Comparison of ENCODE assay signal across 1 cellular context in the genomic region with DNA sequence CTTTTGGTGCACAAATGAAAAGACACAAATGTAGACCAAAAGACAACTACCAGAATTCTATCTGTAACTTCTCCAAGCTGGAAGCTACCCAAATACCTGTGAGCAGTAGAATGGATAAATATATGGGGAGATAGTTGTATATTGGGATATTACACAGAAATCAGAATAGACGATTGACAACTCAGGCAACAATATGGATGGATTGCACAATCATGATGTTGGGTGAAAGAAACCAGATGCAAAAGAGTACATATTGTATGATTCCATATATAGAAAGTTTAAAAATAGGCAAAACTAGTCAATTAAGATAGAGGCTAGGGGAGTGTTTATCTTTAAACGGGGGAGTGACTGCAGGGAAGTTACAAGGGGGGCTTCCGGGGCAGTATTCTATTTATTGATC.
TF ChIP-seq lines count a peak whose summit lies in the region.

No MANE protein-coding gene starts in this region.

TF ChIP-seq in HepG2, 621 proteins besides CTCF, POLR2A, EP300 and RAD21 (continued from another document):
- TF ChIP-seq ZEB1 (IDR thresholded peaks at IDR 0.05; ENCODE audit: insufficient replicate concordance, low read depth) (no peak), CEBPB (IDR thresholded peaks at IDR 0.05; ENCODE audit: borderline replicate concordance, low read depth, low read length) (peak; percentile 92), CEBPG (CRISPR knock-in tag; IDR thresholded peaks at IDR 0.05) (peak; percentile 67), RAD51 (IDR thresholded peaks at IDR 0.05; ENCODE audit: borderline replicate concordance) (no peak)
TF ChIP-seq in HepG2: peak in this region for 2.
